In genomic region chr17:28612531-28612930, GRCh38 we compare ENCODE assay signal across 14 cellular contexts. TPM values are rescaled to one million over a fixed set of nuclear protein-coding genes. Genes with fewer than 3 reads are reported as not detected.
DNase-seq lines count a peak whose midpoint lies in the region; ATAC-seq and TF ChIP-seq lines count a peak whose summit lies in the region.
"Had no signal": no experiment of that assay in that cellular context is flagged by ENCODE, and none has a peak within 500 bp of the region (broad histone marks: within the 10 kb centered on the region; RNA-seq: fewer than 3 reads in every experiment).

No MANE protein-coding gene starts in this region.

- H3K27me3 Mint-ChIP-seq in CD8-positive, alpha-beta T cell (ENCODE audit: low read depth): no peaks in the 10 kb centered on the region
- H3K27me3 Mint-ChIP-seq: activated naive CD4-positive, alpha-beta T cell treated with anti-CD3 and anti-CD28 coated beads, Interleukin-2, amount 50 U/mL, for 24 hours had no signal

- POLR2A ChIA-PET in CD8-positive, alpha-beta T cell (lab: Charles Lee): interaction anchor here (1.0 to 1.3 kb wide), 3 partner anchors 36 to 110 kb away, joined by 3 to 4 read pairs (median 3); partner anchors contain the start of genes ALDOC and PIGS

- CTCF ChIA-PET in CD8-positive, alpha-beta T cell (lab: Charles Lee): interaction anchor here (0.6 to 7.5 kb wide), 16 partner anchors 9 to 262 kb away, joined by 3 to 89 read pairs (median 4); partner anchors contain the start of genes ALDOC, FOXN1 and PIGS

- intact Hi-C loops in CD8-positive, alpha-beta T cell (cut with DNase I, micrococcal nuclease): loop anchor here (5.0 kb wide), 1 partner anchor 65 kb away; no protein-coding TSS in a partner anchor
- intact Hi-C loops in thyroid gland (cut with DNase I): loop anchor here (2.0 to 5.0 kb wide), 2 partner anchors 66 to 120 kb away; no protein-coding TSS in a partner anchor

- H3K27ac Mint-ChIP-seq in CD8-positive, alpha-beta T cell: peak overlapping the region; percentile 56

- peaks cover 48% of the 10 kb centered on the region for H3K36me3 Mint-ChIP-seq in CD8-positive, alpha-beta T cell

- peaks cover 89 to 100% (median 95%) of the 10 kb centered on the region in 11 experiments for H3K36me3 ChIP-seq in BLaER1 treated with 17β-estradiol and CSF1 and Interleukin-3, amounts not matched to agents 10 nM and 100 nM
- H3K36me3 ChIP-seq in CD8-positive, alpha-beta T cell (ENCODE audit: insufficient read depth, low read length): peaks cover 29% of the 10 kb centered on the region
- peaks cover 33 to 36% of the 10 kb centered on the region in 2 donors for H3K36me3 ChIP-seq in thyroid gland

- H3K4me1 Mint-ChIP-seq in CD8-positive, alpha-beta T cell (ENCODE audit: low read depth): peaks cover 3% of the 10 kb centered on the region

- H4K20me1 ChIP-seq in BLaER1 treated with 17β-estradiol and CSF1 and Interleukin-3, amounts not matched to agents 10 nM and 100 nM: peaks cover 11 to 55% (median 36%) of the 10 kb centered on the region in 11 experiments; a peak in 18 of 22 replicates

- H3K9me3 ChIP-seq in BLaER1 treated with 17β-estradiol and CSF1 and Interleukin-3, amounts not matched to agents 10 nM and 100 nM (replicated peaks in 1 of 11): no peaks in the 10 kb centered on the region
- no peaks in the 10 kb centered on the region for H3K9me3 ChIP-seq in CD8-positive, alpha-beta T cell (ENCODE audit: low read length)
- H3K9me3 ChIP-seq in thyroid gland: no peaks in the 10 kb centered on the region
- H3K9me3 ChIP-seq: transverse colon had no signal

- no peaks in the 10 kb centered on the region for H3K27me3 ChIP-seq in BLaER1 treated with 17β-estradiol and CSF1 and Interleukin-3, amounts not matched to agents 10 nM and 100 nM
- no peaks in the 10 kb centered on the region for H3K27me3 ChIP-seq in CD8-positive, alpha-beta T cell (ENCODE audit: insufficient read depth, low read length)
- no peaks in the 10 kb centered on the region for H3K27me3 ChIP-seq in thyroid gland
- H3K27me3 ChIP-seq: hepatocyte, transverse colon had no signal

- no peak for TF ChIP-seq CTCF in CD8-positive, alpha-beta T cell (IDR thresholded peaks at IDR 0.05)
- TF ChIP-seq CTCF in thyroid gland (IDR thresholded peaks at IDR 0.05): no peak

- DNase-seq in CD8-positive, alpha-beta T cell: no peak
- DNase-seq in NCI-H69 (lab: John Stamatoyannopoulos, UW) (peak; percentile 69), germinal center (ENCODE audit: low spot score) (peak; percentile 18), mucosa of gallbladder (ENCODE audit: low spot score) (no peak), NCI-H82 treated with DMSO at 0.1 percent for 48 hours (lab: John Stamatoyannopoulos, UW; ENCODE audit: unreplicated experiment) (no peak), thyroid gland (no peak)
- DNase-seq: DMS 273 treated with DMSO at 0.1 percent for 48 hours, NCI-H2081, SHP77 treated with DMSO at 0.1 percent for 48 hours had no signal

- TF ChIP-seq POLR2A in thyroid gland (IDR thresholded peaks at IDR 0.05): no peak

- H3K4me1 ChIP-seq in BLaER1 treated with 17β-estradiol and CSF1 and Interleukin-3, amounts not matched to agents 10 nM and 100 nM: peaks cover 0 to 40% (median 27%) of the 10 kb centered on the region in 10 experiments; a peak in 16 of 20 replicates
- H3K4me1 ChIP-seq in CD8-positive, alpha-beta T cell (ENCODE audit: insufficient read depth, low read length): no peaks in the 10 kb centered on the region
- H3K4me1 ChIP-seq in thyroid gland: peaks cover 0 to 6% of the 10 kb centered on the region in 2 donors

- WGBS in thyroid gland, 2 donors: 33 to 45% methylated on average over 2 of the region's 2 CpGs

- H3K4me3 ChIP-seq in BLaER1 treated with 17β-estradiol and CSF1 and Interleukin-3, amounts not matched to agents 10 nM and 100 nM: no peak overlapping the region
- no peak overlapping the region for H3K4me3 ChIP-seq in CD8-positive, alpha-beta T cell (ENCODE audit: low read depth, low read length)
- H3K4me3 ChIP-seq in thyroid gland (replicated peaks in 1 of 3): no peak overlapping the region
- H3K4me3 ChIP-seq: hepatocyte, transverse colon had no signal

- H3K27ac ChIP-seq in BLaER1 treated with 17β-estradiol and CSF1 and Interleukin-3, amounts not matched to agents 10 nM and 100 nM: peak overlapping the region in 3 of 11 experiments; percentile 14 to 35 (median 25); a peak in 2 of 22 replicates
- no peak overlapping the region for H3K27ac ChIP-seq in CD8-positive, alpha-beta T cell (ENCODE audit: low read depth, low read length)
- peak overlapping the region in 1 of 3 donors; percentile 15 for H3K27ac ChIP-seq in thyroid gland
- H3K27ac ChIP-seq: hepatocyte, transverse colon had no signal

- H3K4me3 Mint-ChIP-seq in CD8-positive, alpha-beta T cell: no peak overlapping the region
- H3K4me3 Mint-ChIP-seq: activated naive CD4-positive, alpha-beta T cell treated with anti-CD3 and anti-CD28 coated beads, Interleukin-2, amount 50 U/mL, for 24 hours had no signal

- no peaks in the 10 kb centered on the region for H3K9me3 Mint-ChIP-seq in CD8-positive, alpha-beta T cell
- H3K9me3 Mint-ChIP-seq: activated naive CD4-positive, alpha-beta T cell treated with anti-CD3 and anti-CD28 coated beads, Interleukin-2, amount 50 U/mL, for 24 hours had no signal

- no peak for ATAC-seq in CD8-positive, alpha-beta T cell
- ATAC-seq in GM18517 (IDR thresholded peaks at IDR 0.05; ENCODE audit: unreplicated experiment): no peak

- H3K9ac ChIP-seq in BLaER1 treated with 17β-estradiol and CSF1 and Interleukin-3, amounts not matched to agents 10 nM and 100 nM: peak overlapping the region in 2 of 11 experiments; percentile 4 to 5; a peak in 3 of 22 replicates

- peak overlapping the region in 7 of 11 experiments; percentile 0 to 41 (median 17); a peak in 9 of 22 replicates for H3K4me2 ChIP-seq in BLaER1 treated with 17β-estradiol and CSF1 and Interleukin-3, amounts not matched to agents 10 nM and 100 nM
- H3K4me2 ChIP-seq: hepatocyte had no signal

RNA-seq across cellular contexts. Expression of gene RSKR, which starts 1.5 kb away (rescaled TPM):
- 1 to 10 TPM; 9.3 to 9.7 TPM for total RNA-seq in CD8-positive, alpha-beta T cell
- total RNA-seq in mucosa of gallbladder (9.0 TPM), thyroid gland (10 to 100 TPM in 1 of 4 donors, 1 to 10 TPM in 3; 4.2 to 13.1 (median 9.5) TPM)

RNA-seq across cellular contexts. Expression of gene SPAG5, which starts 13.7 kb away (rescaled TPM):
- total RNA-seq in CD8-positive, alpha-beta T cell: 10 to 100 TPM; 23.1 to 26.6 TPM
- 6.4 TPM for total RNA-seq in mucosa of gallbladder
- total RNA-seq in thyroid gland: 10 to 100 TPM in 2 of 4 donors, 1 to 10 TPM in 2; 4.4 to 27.0 (median 9.9) TPM

RNA-seq across cellular contexts. Expression of gene BLTP2, which starts 32.4 kb away (rescaled TPM):
- total RNA-seq in CD8-positive, alpha-beta T cell: 100 to 1,000 TPM; 136 to 148 TPM
- total RNA-seq in mucosa of gallbladder (161 TPM), thyroid gland (100 to 1,000 TPM in 3 of 4 donors, 10 to 100 TPM in 1; 96.5 to 153 (median 129) TPM)

RNA-seq across cellular contexts. Expression of gene ALDOC, which starts 35.8 kb away (rescaled TPM):
- 10 to 100 TPM; 16.3 to 16.5 TPM for total RNA-seq in CD8-positive, alpha-beta T cell
- 39.8 TPM for total RNA-seq in mucosa of gallbladder
- total RNA-seq in thyroid gland: 10 to 100 TPM in 1 of 4 donors, 1 to 10 TPM in 3; 6.0 to 13.1 (median 8.7) TPM

RNA-seq across cellular contexts. Expression of gene PIGS, which starts 41.2 kb away (rescaled TPM):
- total RNA-seq in CD8-positive, alpha-beta T cell: 10 to 100 TPM; 46.2 to 60.0 TPM
- 65.9 TPM for total RNA-seq in mucosa of gallbladder
- total RNA-seq in thyroid gland: 100 to 1,000 TPM in 1 of 4 donors, 10 to 100 TPM in 3; 37.2 to 111 (median 74.7) TPM

Comparison
In these comparisons a context has a peak if more than half of its experiments do, and no peak if none do; other contexts are left out.
1. DNase-seq: peak in NCI-H69 (single experiment) and germinal center (single experiment); none in CD8-positive, alpha-beta T cell (0 of 7), mucosa of gallbladder (single experiment), NCI-H82 treated with DMSO at 0.1 percent for 48 hours (single experiment) and thyroid gland (0 of 2).